Comparison of ENCODE assay signal across 8 cellular contexts in the genomic region with DNA sequence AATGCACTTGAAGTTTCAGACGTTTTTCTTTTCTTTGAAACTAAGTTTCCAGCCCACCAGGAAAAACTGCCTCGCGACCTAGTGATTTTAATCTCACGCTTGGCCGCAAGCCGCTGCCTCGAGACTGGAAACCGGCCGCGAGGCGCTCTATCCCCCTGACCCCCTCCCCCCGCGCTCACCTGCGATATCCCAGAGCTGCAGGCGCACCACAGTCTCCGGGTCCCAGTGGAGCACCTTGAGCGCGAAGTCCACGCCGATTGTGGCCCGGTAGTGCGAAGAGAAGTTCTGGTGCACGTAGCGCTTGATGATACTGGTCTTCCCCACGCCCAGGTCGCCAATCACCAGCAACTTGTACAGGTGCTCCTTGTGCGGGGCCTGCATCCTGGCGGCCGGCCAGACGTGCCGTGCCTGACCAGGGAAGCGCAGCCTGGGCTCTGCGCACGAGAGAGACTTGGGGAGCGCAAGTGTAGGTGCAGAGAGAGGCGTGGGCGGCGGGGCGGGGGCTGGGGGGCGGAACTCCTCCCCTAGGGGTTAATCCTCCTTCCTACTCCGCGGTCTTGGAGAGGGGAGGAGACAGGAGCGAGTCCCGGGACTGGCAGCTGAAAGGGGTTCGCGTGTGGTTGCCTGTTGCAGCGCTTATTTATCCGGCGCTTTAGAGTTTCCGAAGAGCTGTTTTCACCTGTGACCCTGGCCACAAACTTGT. TPM values are rescaled to one million over a fixed set of nuclear protein-coding genes. Genes with fewer than 3 reads are reported as not detected.
DNase-seq lines count a peak whose midpoint lies in the region; ATAC-seq and TF ChIP-seq lines count a peak whose summit lies in the region.

Gene RAB38, minus strand, starts transcription at position 440 of the 703 bp plus-strand sequence. Its CDS starts 59 bp downstream, at position 381.

- intact Hi-C loops in breast epithelium (cut with DNase I; ENCODE audit: low total_unique reads), result no loop called here

- H3K27ac ChIP-seq in Peyer's patch (peak within 1 kb of the TSS in 2 of 4 donors; percentile 48 to 67), breast epithelium (peak within 1 kb of the TSS; percentile 72 to 81)

- TF ChIP-seq POLR2A in Peyer's patch (IDR thresholded peaks at IDR 0.05), result no peak
- no peak for TF ChIP-seq POLR2A in breast epithelium (IDR thresholded peaks at IDR 0.05)

- peak within 1 kb of the TSS; percentile 26 to 55 (median 42) for H3K4me3 ChIP-seq in Peyer's patch
- H3K4me3 ChIP-seq in breast epithelium, result peak within 1 kb of the TSS; percentile 39 to 69 (median 60)

- H3K4me1 ChIP-seq in Peyer's patch (peaks cover 0 to 7% (median 6%) of the 10 kb centered on the region in 4 donors), breast epithelium (peaks cover 0 to 3% of the 10 kb centered on the region in 2 donors)

- peak; percentile 15 for DNase-seq in NCI-H2171 treated with DMSO at 0.1 percent for 48 hours (lab: John Stamatoyannopoulos, UW)
- DNase-seq in NCI-H2171 (lab: John Stamatoyannopoulos, UW), result no peak
- DNase-seq in Peyer's patch, result peak in 2 of 3 donors; percentile 64 to 81
- DNase-seq in breast epithelium (ENCODE audit: low spot score in 2 of 2), result peak; percentile 51 to 53
- peak; percentile 86 for DNase-seq in left kidney (ENCODE audit: low read depth, low spot score)
- DNase-seq in stimulated activated CD8-positive, alpha-beta memory T cell treated with anti-CD3 and anti-CD28 coated beads, Interleukin-12 subunit alpha, Interleukin-12 subunit beta, amount 100 ng/mL, for 4 hours (ENCODE audit: low read depth), result peak; percentile 3
- DNase-seq in midbrain (lab: John Stamatoyannopoulos, UW), result no peak

- ATAC-seq in HG02642 (IDR thresholded peaks at IDR 0.05; ENCODE audit: poor library complexity, unreplicated experiment), result peak; percentile 53

- H3K9me3 ChIP-seq in Peyer's patch (no peaks in the 10 kb centered on the region), breast epithelium (no peaks in the 10 kb centered on the region)

- TF ChIP-seq CTCF in Peyer's patch (IDR thresholded peaks at IDR 0.05), result no peak
- TF ChIP-seq CTCF in breast epithelium (IDR thresholded peaks at IDR 0.05), result no peak

- H3K36me3 ChIP-seq in Peyer's patch, result no peaks in the 10 kb centered on the region
- no peaks in the 10 kb centered on the region for H3K36me3 ChIP-seq in breast epithelium

- H3K27me3 ChIP-seq in Peyer's patch, result no peaks in the 10 kb centered on the region
- H3K27me3 ChIP-seq in breast epithelium, result no peaks in the 10 kb centered on the region

RNA-seq across cellular contexts. Expression of gene RAB38, which starts in this region (rescaled TPM):
- total RNA-seq in Peyer's patch (1 to 10 TPM in 3 of 4 donors, not detected in 1; 3.7 to 6.6 (median 6.3) TPM), breast epithelium (10 to 100 TPM in 1 of 3 donors, 1 to 10 TPM in 2; 1.6 to 14.8 (median 5.2) TPM)

Comparison
In these comparisons a context has a peak if more than half of its experiments do, and no peak if none do; other contexts are left out.
1. DNase-seq: peak in NCI-H2171 treated with DMSO at 0.1 percent for 48 hours (single experiment), Peyer's patch (2 of 3), breast epithelium (2 of 2), left kidney (single experiment) and stimulated activated CD8-positive, alpha-beta memory T cell treated with anti-CD3 and anti-CD28 coated beads, Interleukin-12 subunit alpha, Interleukin-12 subunit beta, amount 100 ng/mL, for 4 hours (single experiment); none in NCI-H2171 (single experiment) and midbrain (single experiment).